In genomic region chr6:138539882-138540281, GRCh38 we compare ENCODE assay signal across 1 cellular context.
TF ChIP-seq lines count a peak whose summit lies in the region.

No MANE protein-coding gene starts in this region.

TF ChIP-seq in SK-N-SH, 30 proteins besides CTCF, POLR2A, EP300 and RAD21:
- TF ChIP-seq POLR2AphosphoS5 (IDR thresholded peaks at IDR 0.05; ENCODE audit: low read depth, low read length) (no peak), RFX5 (IDR thresholded peaks at IDR 0.05; ENCODE audit: low read length) (no peak), RCOR1 (IDR thresholded peaks at IDR 0.05; ENCODE audit: low read length) (no peak), GABPA (IDR thresholded peaks at IDR 0.05; ENCODE audit: low read depth) (no peak), IRF3 (IDR thresholded peaks at IDR 0.05; ENCODE audit: low read depth, low read length) (no peak)
